16 cellular contexts compared by ENCODE assay signal in the genomic region with DNA sequence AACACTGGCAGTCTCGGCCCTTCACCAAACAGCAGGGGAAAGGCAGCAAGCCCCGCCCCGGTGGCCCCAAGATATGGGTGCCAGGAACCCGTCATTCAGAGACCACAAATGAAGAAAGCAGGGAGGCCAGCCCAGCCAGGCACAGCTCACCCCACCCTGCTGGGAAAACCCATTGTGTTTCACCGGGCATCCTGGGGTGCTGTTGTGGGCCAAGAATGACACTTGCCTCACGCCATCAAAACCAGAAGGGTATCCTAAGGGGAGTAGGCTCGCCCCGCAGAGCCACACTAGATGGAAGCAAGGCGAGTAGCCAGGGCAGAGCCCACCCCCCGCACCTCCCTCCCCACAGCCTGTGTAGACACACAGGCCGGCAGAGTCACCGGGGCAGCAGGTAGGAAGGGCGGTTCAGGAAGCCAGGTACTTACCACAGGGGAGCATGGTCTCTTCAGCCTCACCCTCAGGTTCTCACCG.
DNase-seq lines count a peak whose midpoint lies in the region; ATAC-seq and TF ChIP-seq lines count a peak whose summit lies in the region.
"Had no signal": no experiment of that assay in that cellular context is flagged by ENCODE, and none has a peak within 500 bp of the region (broad histone marks: within the 10 kb centered on the region; RNA-seq: fewer than 3 reads in every experiment).

No MANE protein-coding gene starts in this region.

- H3K27ac Mint-ChIP-seq in CD14-positive monocyte: no peak overlapping the region
- H3K27ac Mint-ChIP-seq: activated naive CD8-positive, alpha-beta T cell treated with anti-CD3 and anti-CD28 coated beads, Interleukin-2, amount 10 ng/mL, durations not matched to agents 7 days and 5 days had no signal

- H3K36me3 ChIP-seq in iPS-15b (ENCODE audit: control insufficient read depth, insufficient read depth, low read length): no peaks in the 10 kb centered on the region
- H3K36me3 ChIP-seq: thoracic aorta had no signal

- H3K27me3 Mint-ChIP-seq in CD14-positive monocyte (ENCODE audit: low read depth in 3 of 3): peaks cover 18 to 46% (median 28%) of the 10 kb centered on the region in 3 donors

- no peaks in the 10 kb centered on the region for H3K9me3 ChIP-seq in iPS-15b (ENCODE audit: control insufficient read depth, insufficient read depth, low read length)
- H3K9me3 ChIP-seq: thoracic aorta had no signal

- DNase-seq in GM12864 (ENCODE audit: low read depth) (no peak), NCI-H187 treated with DMSO at 0.1 percent for 48 hours (lab: John Stamatoyannopoulos, UW) (no peak), cerebellar nuclear complex (lab: John Stamatoyannopoulos, UW) (no peak), CD14-positive monocyte (ENCODE audit: low spot score) (no peak)
- DNase-seq: activated CD4-positive, CD25-positive, alpha-beta regulatory T cell treated with anti-CD3 and anti-CD28 coated beads, Interleukin-2, amount 50 U/mL, for 72 hours; activated naive CD8-positive, alpha-beta T cell treated with anti-CD3 and anti-CD28 coated beads, Interleukin-2, amount 10 ng/mL, durations not matched to agents 7 days and 5 days; effector CD8-positive, alpha-beta T cell; glutamatergic neuron; NCI-H82; stimulated activated CD4-positive, alpha-beta T cell treated with anti-CD3 and anti-CD28 coated beads, Interleukin-4, amount 100 ng/mL, for 24 hours had no signal

- H3K36me3 Mint-ChIP-seq in CD14-positive monocyte: peaks cover 0 to 3% of the 10 kb centered on the region in 2 donors
- H3K36me3 Mint-ChIP-seq: activated naive CD8-positive, alpha-beta T cell treated with anti-CD3 and anti-CD28 coated beads, Interleukin-2, amount 10 ng/mL, durations not matched to agents 7 days and 5 days had no signal

- H3K4me1 Mint-ChIP-seq in CD14-positive monocyte: peaks cover 10% of the 10 kb centered on the region

- intact Hi-C loops in CD14-positive monocyte (cut with micrococcal nuclease): loop anchor here (5.0 kb wide), 1 partner anchor 543 kb away; no protein-coding TSS in a partner anchor

- peaks cover 28% of the 10 kb centered on the region for H3K4me1 ChIP-seq in iPS-15b (ENCODE audit: control insufficient read depth, insufficient read depth, low read length)

- H3K4me3 ChIP-seq in GM12864 (ENCODE audit: low read depth, low read length) (peak overlapping the region; percentile 48), iPS-15b (ENCODE audit: low read depth, low read length) (peak overlapping the region; percentile 42)

- TF ChIP-seq CTCF in GM12864 (IDR thresholded peaks at IDR 0.05; ENCODE audit: low read depth, low read length, missing control alignments) (no peak), CD14-positive monocyte (IDR thresholded peaks at IDR 0.05) (no peak)

- ATAC-seq in HG03442 (IDR thresholded peaks at IDR 0.05; ENCODE audit: unreplicated experiment) (peak; percentile 48), HG03159 (IDR thresholded peaks at IDR 0.05; ENCODE audit: unreplicated experiment) (no peak)
- ATAC-seq: SK-N-SH treated with all-trans-retinoic acid at 6 μM for 48 hours had no signal

- peak; percentile 18 for TF ChIP-seq POLR2A in GM19193 (IDR thresholded peaks at IDR 0.05; ENCODE audit: extremely low read depth, insufficient read depth, insufficient read length)

- H3K9me3 Mint-ChIP-seq in CD14-positive monocyte: peaks cover 0 to 6% (median 1%) of the 10 kb centered on the region in 7 donors
- H3K9me3 Mint-ChIP-seq: activated naive CD8-positive, alpha-beta T cell treated with anti-CD3 and anti-CD28 coated beads, Interleukin-2, amount 10 ng/mL, durations not matched to agents 7 days and 5 days had no signal

- H3K9ac ChIP-seq in iPS-15b (ENCODE audit: low read depth, low read length): no peak overlapping the region

- peak overlapping the region in 1 of 2 donors; percentile 59 for H3K4me3 Mint-ChIP-seq in CD14-positive monocyte

- H3K27me3 ChIP-seq in iPS-15b (ENCODE audit: control insufficient read depth, insufficient read depth, low read length): peaks cover 4% of the 10 kb centered on the region
